8 cellular contexts compared by ENCODE assay signal in genomic region chr17:55264640-55265298, GRCh38. TPM values are rescaled to one million over a fixed set of nuclear protein-coding genes. Genes with fewer than 3 reads are reported as not detected.
A peak's percentile ranks its signal among the peaks of the same experiment; 100 is the strongest.
DNase-seq lines count a peak whose midpoint lies in the region; ATAC-seq lines count a peak whose summit lies in the region.

Gene HLF, plus strand, starts transcription at chr17:55264960. Its CDS starts 525 bp downstream, at chr17:55265485.

- H2BK15ac ChIP-seq in neuronal stem cell (ENCODE audit: low read length) = peak within 1 kb of the TSS; percentile 26

- H3K9me3 ChIP-seq in HUES48 (ENCODE audit: control insufficient read depth, insufficient read depth, low read length) (no peaks in the 10 kb centered on the region), neuronal stem cell (replicated peaks in 1 of 2; ENCODE audit: control insufficient read depth in 2 of 2, insufficient read depth in 1 of 2, low read depth in 1 of 2, low read length in 2 of 2) (peaks cover 0 to 6% of the 10 kb centered on the region in 2 donors), stomach smooth muscle (ENCODE audit: control insufficient read depth in 2 of 2, low read length in 2 of 2) (no peaks in the 10 kb centered on the region)

- no peak within 1 kb of the TSS for H3K23ac ChIP-seq in neuronal stem cell (ENCODE audit: low read depth, low read length, poor library complexity)

- H3K4me3 Mint-ChIP-seq in activated naive CD4-positive, alpha-beta T cell treated with anti-CD3 and anti-CD28 coated beads, Interleukin-2, amount 10 ng/mL, durations not matched to agents 7 days and 5 days = peak within 1 kb of the TSS; percentile 59

- no peak within 1 kb of the TSS for H3K27ac ChIP-seq in HUES48 (ENCODE audit: low read depth, low read length)
- no peak within 1 kb of the TSS for H3K27ac ChIP-seq in neuronal stem cell (replicated peaks; ENCODE audit: low read length)
- peak within 1 kb of the TSS; percentile 90 for H3K27ac ChIP-seq in stomach smooth muscle (ENCODE audit: low read length)

- H3K9ac ChIP-seq in HUES48 (ENCODE audit: low read depth, low read length) = no peak within 1 kb of the TSS
- peak within 1 kb of the TSS; percentile 3 for H3K9ac ChIP-seq in neuronal stem cell (ENCODE audit: low read depth, low read length, poor library complexity)
- peak within 1 kb of the TSS; percentile 71 to 76 for H3K9ac ChIP-seq in stomach smooth muscle (ENCODE audit: low read length in 2 of 2)

- H2AK5ac ChIP-seq in neuronal stem cell (ENCODE audit: low read depth, low read length) = no peak within 1 kb of the TSS

- DNase-seq in CMK (ENCODE audit: low read depth) (peak; percentile 15), RPMI7951 (ENCODE audit: low read depth) (peak; percentile 80), globus pallidus (ENCODE audit: low spot score) (peak; percentile 86), neuronal stem cell (ENCODE audit: low spot score) (peak; percentile 74)
- DNase-seq in activated naive CD4-positive, alpha-beta T cell treated with anti-CD3 and anti-CD28 coated beads, Interleukin-2, amount 10 ng/mL, durations not matched to agents 7 days and 5 days = peak; percentile 76

- H3K4me1 Mint-ChIP-seq in activated naive CD4-positive, alpha-beta T cell treated with anti-CD3 and anti-CD28 coated beads, Interleukin-2, amount 10 ng/mL, durations not matched to agents 7 days and 5 days = peaks cover 20% of the 10 kb centered on the region

- H3K4me3 ChIP-seq in HUES48 (ENCODE audit: low read depth, low read length) (peak within 1 kb of the TSS; percentile 50), neuronal stem cell (ENCODE audit: low read length in 2 of 2) (peak within 1 kb of the TSS; percentile 42 to 72), stomach smooth muscle (ENCODE audit: low read length in 2 of 2) (peak within 1 kb of the TSS; percentile 64 to 81)

- no peak within 1 kb of the TSS for H3K4ac ChIP-seq in neuronal stem cell (ENCODE audit: low read length)

- H3K36me3 ChIP-seq in HUES48 (ENCODE audit: control insufficient read depth, insufficient read depth, low read length) = no peaks in the 10 kb centered on the region
- H3K36me3 ChIP-seq in neuronal stem cell (replicated peaks in 1 of 2; ENCODE audit: control insufficient read depth in 2 of 2, insufficient read depth in 2 of 2, low read length in 2 of 2) = no peaks in the 10 kb centered on the region
- peaks cover 0 to 2% of the 10 kb centered on the region in 2 donors for H3K36me3 ChIP-seq in stomach smooth muscle (ENCODE audit: control insufficient read depth in 2 of 2, insufficient read depth in 2 of 2, low read length in 2 of 2)

- H3K27me3 Mint-ChIP-seq in activated naive CD4-positive, alpha-beta T cell treated with anti-CD3 and anti-CD28 coated beads, Interleukin-2, amount 10 ng/mL, durations not matched to agents 7 days and 5 days = peaks cover 89% of the 10 kb centered on the region

- peak within 1 kb of the TSS; percentile 72 for H3K18ac ChIP-seq in neuronal stem cell (ENCODE audit: low read length)

- H2BK120ac ChIP-seq in neuronal stem cell (ENCODE audit: low read depth, low read length) = no peak within 1 kb of the TSS

- no peaks in the 10 kb centered on the region for H3K36me3 Mint-ChIP-seq in activated naive CD4-positive, alpha-beta T cell treated with anti-CD3 and anti-CD28 coated beads, Interleukin-2, amount 10 ng/mL, durations not matched to agents 7 days and 5 days

- peak within 1 kb of the TSS; percentile 99 for H3K4me2 ChIP-seq in neuronal stem cell (ENCODE audit: insufficient read depth, low read length, poor library complexity, severe bottlenecking)

- ATAC-seq in GM21390 (IDR thresholded peaks at IDR 0.05; ENCODE audit: unreplicated experiment) = peak; percentile 94

- H2BK5ac ChIP-seq in neuronal stem cell (ENCODE audit: low read length) = no peak within 1 kb of the TSS

- H3K27ac Mint-ChIP-seq in activated naive CD4-positive, alpha-beta T cell treated with anti-CD3 and anti-CD28 coated beads, Interleukin-2, amount 10 ng/mL, durations not matched to agents 7 days and 5 days = no peak within 1 kb of the TSS

- no peaks in the 10 kb centered on the region for H3K79me1 ChIP-seq in neuronal stem cell (ENCODE audit: low read depth, low read length)

- H3K4me1 ChIP-seq in HUES48 (ENCODE audit: control insufficient read depth, insufficient read depth, low read length) (peaks cover 4% of the 10 kb centered on the region), neuronal stem cell (ENCODE audit: control insufficient read depth in 2 of 2, insufficient read depth in 1 of 2, low read depth in 1 of 2, low read length in 2 of 2) (peaks cover 6 to 11% of the 10 kb centered on the region in 2 donors), stomach smooth muscle (ENCODE audit: control insufficient read depth, insufficient read depth, low read length) (peaks cover 28% of the 10 kb centered on the region)

- no peak within 1 kb of the TSS for H4K91ac ChIP-seq in neuronal stem cell (ENCODE audit: low read depth, low read length, poor library complexity)

- CTCF ChIA-PET in activated naive CD4-positive, alpha-beta T cell treated with anti-CD3 and anti-CD28 coated beads, Interleukin-2, amount 10 ng/mL, durations not matched to agents 7 days and 5 days (lab: Charles Lee) = interaction anchor here (0.7 to 1.3 kb wide), 4 partner anchors 19 to 204 kb away, joined by 3 to 5 read pairs (median 3); no protein-coding TSS in a partner anchor

- no peak within 1 kb of the TSS for H3K14ac ChIP-seq in neuronal stem cell (ENCODE audit: low read length)

- H3K9me3 Mint-ChIP-seq in activated naive CD4-positive, alpha-beta T cell treated with anti-CD3 and anti-CD28 coated beads, Interleukin-2, amount 10 ng/mL, durations not matched to agents 7 days and 5 days = peaks cover 2% of the 10 kb centered on the region

- no CpG with 5 or more reads among the region's 64 CpGs for WGBS in neuronal stem cell (ENCODE audit: extremely low coverage in 2 of 2, insufficient read length in 2 of 2, insufficient replicate concordance in 1 of 2), 2 donors

- peaks cover 75% of the 10 kb centered on the region for H3K27me3 ChIP-seq in HUES48 (ENCODE audit: control insufficient read depth, insufficient read depth, low read length)
- H3K27me3 ChIP-seq in neuronal stem cell (ENCODE audit: control insufficient read depth in 3 of 3, insufficient read depth in 3 of 3, low read depth in 1 of 3, low read length in 3 of 3) = peaks cover 6 to 82% (median 40%) of the 10 kb centered on the region in 3 experiments
- H3K27me3 ChIP-seq in stomach smooth muscle (ENCODE audit: control insufficient read depth in 1 of 2, insufficient read depth in 2 of 2, low read length in 2 of 2) = no peaks in the 10 kb centered on the region

- H2AFZ ChIP-seq in neuronal stem cell (ENCODE audit: low read length) = peak within 1 kb of the TSS; percentile 87

- H2BK12ac ChIP-seq in neuronal stem cell (ENCODE audit: low read length) = no peak within 1 kb of the TSS

- no peak within 1 kb of the TSS for H4K8ac ChIP-seq in neuronal stem cell (ENCODE audit: low read depth, low read length)

RNA-seq across cellular contexts. Expression of gene HLF, which starts in this region (rescaled TPM):
- total RNA-seq in RPMI7951 (2014; rRNA removed; shearing (Covaris generic)) = 0.24 and 0.39 TPM in 2 replicates
- polyA plus RNA-seq in neuronal stem cell (2013, experiment 1 of 2) = 0.10 TPM
- polyA plus RNA-seq in neuronal stem cell (2013, experiment 2 of 2) = 0.11 TPM

Comparison
In these comparisons a context has a peak if more than half of its experiments do, and no peak if none do; other contexts are left out.
1. Peak in DNase-seq in RPMI7951; RNA of the gene not detected or under 1 TPM.
2. DNase-seq: peak in every context shown above with its lines; median percentile 86 in globus pallidus; 80 in RPMI7951; 76 in activated naive CD4-positive, alpha-beta T cell treated with anti-CD3 and anti-CD28 coated beads, Interleukin-2, amount 10 ng/mL, durations not matched to agents 7 days and 5 days; 74 in neuronal stem cell; 15 in CMK.